13 cellular contexts compared by ENCODE assay signal in the genomic region with DNA sequence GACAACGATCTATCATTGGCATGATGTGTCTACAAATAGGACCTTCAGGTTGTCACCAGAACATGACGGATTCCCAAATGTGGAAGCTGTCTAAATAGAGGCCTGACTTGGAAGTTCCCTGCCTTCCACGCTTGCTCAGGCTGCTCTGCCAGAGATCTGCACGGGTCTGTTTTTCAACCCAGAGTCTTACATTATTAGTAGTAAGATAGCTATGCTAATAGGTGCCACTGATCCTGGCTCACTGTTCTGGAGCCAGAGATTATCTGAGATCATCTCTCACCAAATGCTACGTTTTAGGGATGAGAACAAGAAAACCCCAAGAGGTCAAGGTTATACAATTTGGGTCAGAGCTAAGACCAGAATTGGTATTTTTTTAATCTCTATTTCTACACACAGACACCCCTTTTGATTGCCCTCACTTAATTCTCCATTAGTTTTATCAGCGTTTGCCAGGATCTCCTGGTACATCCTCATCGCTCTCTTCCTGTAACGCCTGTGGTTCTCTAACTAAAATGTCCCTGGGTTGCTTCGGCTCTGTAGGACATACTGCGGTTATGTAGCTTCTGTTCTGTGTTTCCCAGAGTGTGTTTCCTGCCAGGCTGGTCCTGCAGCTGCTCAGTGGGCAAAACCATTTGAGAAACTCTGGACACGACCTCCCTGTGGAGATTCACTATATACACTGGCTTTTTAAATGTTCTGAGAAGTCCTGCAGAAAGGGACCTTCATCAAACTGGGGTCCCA. TPM values are rescaled to one million over a fixed set of nuclear protein-coding genes. Genes with fewer than 3 reads are reported as not detected.
DNase-seq lines count a peak whose midpoint lies in the region; ATAC-seq and TF ChIP-seq lines count a peak whose summit lies in the region.
"Had no signal": no experiment of that assay in that cellular context is flagged by ENCODE, and none has a peak within 500 bp of the region (broad histone marks: within the 10 kb centered on the region; RNA-seq: fewer than 3 reads in every experiment).

No MANE protein-coding gene starts in this region.

- H3K27me3 ChIP-seq in thyroid gland, result no peaks in the 10 kb centered on the region

- TF ChIP-seq CTCF in AG10803 (conservative IDR thresholded peaks at IDR 0.05; ENCODE audit: low read length), result no peak
- no peak for TF ChIP-seq CTCF in HFFc6 (IDR thresholded peaks at IDR 0.05)
- no peak for TF ChIP-seq CTCF in brain (conservative IDR thresholded peaks at IDR 0.05)
- TF ChIP-seq CTCF in nephron progenitor cell (IDR thresholded peaks at IDR 0.05), result no peak
- no peak for TF ChIP-seq CTCF in thyroid gland (IDR thresholded peaks at IDR 0.05)

- no peak for ATAC-seq in HG03521 (IDR thresholded peaks at IDR 0.05; ENCODE audit: unreplicated experiment)
- ATAC-seq: stimulated activated naive B cell treated with anti-CD40 and anti-IgM and Interleukin-4, amounts not matched to agents 10 μg/mL and 1 μg/mL and 100 μg/mL, for 72 hours had no signal

- H3K27ac Mint-ChIP-seq in HFFc6, result peak overlapping the region; percentile 71
- peak overlapping the region in 4 of 5 experiments; percentile 7 to 72 (median 28) for H3K27ac Mint-ChIP-seq in brain
- H3K27ac Mint-ChIP-seq in nephron progenitor cell, result peak overlapping the region; percentile 12
- H3K27ac Mint-ChIP-seq: stimulated activated naive B cell treated with anti-CD40 and anti-IgM and Interleukin-4, amounts not matched to agents 10 μg/mL and 1 μg/mL and 100 μg/mL, for 72 hours had no signal

- no peaks in the 10 kb centered on the region for H3K9me3 ChIP-seq in thyroid gland

- H3K4me1 Mint-ChIP-seq in HFFc6 (ENCODE audit: low read depth) (peaks cover 78% of the 10 kb centered on the region), brain (peaks cover 84% of the 10 kb centered on the region), nephron progenitor cell (peaks cover 33% of the 10 kb centered on the region)

- no peak overlapping the region for H3K27ac ChIP-seq in thyroid gland

- no peak for TF ChIP-seq POLR2A in thyroid gland (IDR thresholded peaks at IDR 0.05)

- H3K36me3 Mint-ChIP-seq in HFFc6 (ENCODE audit: low read depth), result peaks cover 84% of the 10 kb centered on the region
- peaks cover 44% of the 10 kb centered on the region for H3K36me3 Mint-ChIP-seq in brain
- H3K36me3 Mint-ChIP-seq in nephron progenitor cell (ENCODE audit: low read depth), result peaks cover 16% of the 10 kb centered on the region

- no peak for DNase-seq in AG10803 (ENCODE audit: low read depth)
- no peak for DNase-seq in HFFc6
- DNase-seq in nephron progenitor cell, result no peak
- no peak for DNase-seq in LoVo (ENCODE audit: low spot score)
- no peak for DNase-seq in SHP77 (lab: John Stamatoyannopoulos, UW)
- DNase-seq in thyroid gland, result no peak
- DNase-seq: activated naive CD4-positive, alpha-beta T cell; C1 segment of cervical spinal cord; MM.1S; NCI-H510A treated with DMSO at 0.1 percent for 48 hours; stimulated activated naive B cell treated with anti-CD40 and anti-IgM and Interleukin-4, amounts not matched to agents 10 μg/mL and 1 μg/mL and 100 μg/mL, for 72 hours had no signal

- 84 to 86% methylated on average over 11 of the region's 11 CpGs for WGBS in thyroid gland, 2 donors

- no peaks in the 10 kb centered on the region for H3K9me3 Mint-ChIP-seq in HFFc6
- H3K9me3 Mint-ChIP-seq in brain, result peaks cover 0 to 3% (median 0%) of the 10 kb centered on the region in 5 experiments
- H3K9me3 Mint-ChIP-seq in nephron progenitor cell, result no peaks in the 10 kb centered on the region
- H3K9me3 Mint-ChIP-seq: stimulated activated naive B cell treated with anti-CD40 and anti-IgM and Interleukin-4, amounts not matched to agents 10 μg/mL and 1 μg/mL and 100 μg/mL, for 72 hours had no signal

- intact Hi-C loops in thyroid gland (cut with DNase I), result no loop called here

- peaks cover 5 to 11% of the 10 kb centered on the region in 2 donors for H3K4me1 ChIP-seq in thyroid gland

- H3K4me3 ChIP-seq in AG10803 (ENCODE audit: low read length) (peak overlapping the region; percentile 69), thyroid gland (replicated peaks in 1 of 3) (no peak overlapping the region)

- H3K36me3 ChIP-seq in thyroid gland, result no peaks in the 10 kb centered on the region

- H3K4me3 Mint-ChIP-seq in HFFc6 (peak overlapping the region; percentile 99), brain (peak overlapping the region in 4 of 5 experiments; percentile 2 to 47 (median 24)), nephron progenitor cell (no peak overlapping the region)
- H3K4me3 Mint-ChIP-seq: stimulated activated naive B cell treated with anti-CD40 and anti-IgM and Interleukin-4, amounts not matched to agents 10 μg/mL and 1 μg/mL and 100 μg/mL, for 72 hours had no signal

- H3K27me3 Mint-ChIP-seq in HFFc6 (ENCODE audit: insufficient read depth) (no peaks in the 10 kb centered on the region; the same call in none of the 2 replicates), brain (peaks cover 7% of the 10 kb centered on the region), nephron progenitor cell (ENCODE audit: low read depth, poor library complexity) (peaks cover 27% of the 10 kb centered on the region)
- H3K27me3 Mint-ChIP-seq: stimulated activated naive B cell treated with anti-CD40 and anti-IgM and Interleukin-4, amounts not matched to agents 10 μg/mL and 1 μg/mL and 100 μg/mL, for 72 hours had no signal

RNA-seq across cellular contexts. Expression of gene CDC42EP3, which starts 5.7 kb away (rescaled TPM):
- 100 to 1,000 TPM; 159 to 248 (median 201) TPM for total RNA-seq in HFFc6 (2021; fragmentation: NEBNext Ultra II Directional; extraction: Animal tissue kit (Norgen Biotek cat#: 25700))
- polyA plus RNA-seq in brain (ENCODE audit: insufficient read depth, low read depth, low replicate concordance), result 25.9 TPM
- 10 to 100 TPM in 3 of 4 donors, 1 to 10 TPM in 1; 8.1 to 24.7 (median 18.8) TPM for total RNA-seq in thyroid gland

Comparison
In these comparisons a context has a peak if more than half of its experiments do, and no peak if none do; other contexts are left out.
1. H3K27ac Mint-ChIP-seq: peak in every context shown above with its lines; median percentile 71 in HFFc6; 28 in brain; 12 in nephron progenitor cell.
2. RNA of gene CDC42EP3, which starts 5.7 kb away (total RNA-seq): 159 to 248 TPM in HFFc6; 8.1 to 24.7 TPM in thyroid gland; every median in the first group is over 4 times any median in the second.